ENCODE assay signal across 23 cellular contexts in genomic region chr1:230848235-230848634, GRCh38. TPM values are rescaled to one million over a fixed set of nuclear protein-coding genes. Genes with fewer than 3 reads are reported as not detected.
DNase-seq lines count a peak whose midpoint lies in the region; ATAC-seq and TF ChIP-seq lines count a peak whose summit lies in the region.
"Had no signal": no experiment of that assay in that cellular context is flagged by ENCODE, and none has a peak within 500 bp of the region (broad histone marks: within the 10 kb centered on the region; RNA-seq: fewer than 3 reads in every experiment).

No MANE protein-coding gene starts in this region.

- peaks cover 35% of the 10 kb centered on the region for H3K36me3 ChIP-seq in adipocyte (ENCODE audit: control insufficient read depth, insufficient read depth, low read length, severe bottlenecking)
- peaks cover 23 to 38% of the 10 kb centered on the region in 2 experiments for H3K36me3 ChIP-seq in mesenchymal stem cell (ENCODE audit: control insufficient read depth in 1 of 2, insufficient read depth in 2 of 2, low read depth in 1 of 2, low read length in 2 of 2)
- peaks cover 0 to 24% (median 19%) of the 10 kb centered on the region in 5 donors for H3K36me3 ChIP-seq in subcutaneous abdominal adipose tissue (ENCODE audit: control insufficient read depth in 5 of 5, insufficient read depth in 5 of 5, low read length in 5 of 5)
- H3K36me3 ChIP-seq: neutrophil had no signal

- H3K4ac ChIP-seq in mesenchymal stem cell (ENCODE audit: low read depth in 1 of 2, low read length in 2 of 2): no peak overlapping the region

- 0 out of 2 replicates have a peak overlapping the region, but pooled peaks have one; percentile 6 for H3K4me3 Mint-ChIP-seq in HFFc6
- H3K4me3 Mint-ChIP-seq: activated B cell treated with CpG ODN at 0.5 μM for 24 hours; activated naive CD8-positive, alpha-beta T cell treated with anti-CD3 and anti-CD28 coated beads for 36 hours had no signal

- H3K18ac ChIP-seq in mesenchymal stem cell (ENCODE audit: low read depth in 1 of 2, low read length in 2 of 2): no peak overlapping the region

- H3K4me1 ChIP-seq in adipocyte (ENCODE audit: control insufficient read depth, insufficient read depth, low read length): peaks cover 42% of the 10 kb centered on the region
- H3K4me1 ChIP-seq in mesenchymal stem cell (ENCODE audit: control insufficient read depth, insufficient read depth, low read depth, low read length): peaks cover 42% of the 10 kb centered on the region
- H3K4me1 ChIP-seq in subcutaneous abdominal adipose tissue (ENCODE audit: control insufficient read depth in 5 of 5, insufficient read depth in 5 of 5, low read length in 5 of 5): peaks cover 11 to 45% (median 38%) of the 10 kb centered on the region in 5 donors
- H3K4me1 ChIP-seq: foreskin keratinocyte had no signal

- no peak for DNase-seq in HFFc6
- DNase-seq in adipocyte (ENCODE audit: low read depth): no peak
- no peak for DNase-seq in mesenchymal stem cell
- no peak for DNase-seq in activated CD8-positive, alpha-beta memory T cell treated with anti-CD3 and anti-CD28 coated beads, Interleukin-2, amount 50 U/mL, for 48 hours
- DNase-seq in NCI-H226: no peak
- DNase-seq: activated B cell treated with CpG ODN at 0.5 μM for 24 hours; activated CD8-positive, alpha-beta memory T cell treated with anti-CD3 and anti-CD28 coated beads, Interleukin-2, amount 50 U/mL, for 4 hours; activated naive CD8-positive, alpha-beta T cell treated with anti-CD3 and anti-CD28 coated beads for 36 hours; foreskin keratinocyte; hypothalamus; Kasumi-1; NCI-H187; NCI-H748 treated with DMSO at 0.1 percent for 48 hours; RPMI8226; stimulated activated CD4-positive, alpha-beta T cell treated with anti-CD3 and anti-CD28 coated beads, Interleukin-1b, Interleukin-23, amount 100 ng/mL, for 48 hours; SW 1271; T1000 had no signal

- WGBS in mesenchymal stem cell: 78% methylated on average over 1 of the region's 3 CpGs

- no peak overlapping the region for H3K4me3 ChIP-seq in adipocyte (ENCODE audit: low read length)
- no peak overlapping the region for H3K4me3 ChIP-seq in mesenchymal stem cell (ENCODE audit: insufficient read depth in 1 of 2, low read depth in 1 of 2, low read length in 2 of 2)
- H3K4me3 ChIP-seq in subcutaneous abdominal adipose tissue (ENCODE audit: low read depth in 1 of 5, low read length in 5 of 5): no peak overlapping the region
- H3K4me3 ChIP-seq: skin epidermis had no signal

- H3K14ac ChIP-seq in mesenchymal stem cell (ENCODE audit: low read length in 2 of 2): no peak overlapping the region

- no peak overlapping the region for H2AK5ac ChIP-seq in mesenchymal stem cell (ENCODE audit: low read length, severe bottlenecking)

- H4K8ac ChIP-seq in mesenchymal stem cell (ENCODE audit: low read length): no peak overlapping the region

- peaks cover 31% of the 10 kb centered on the region for H3K79me1 ChIP-seq in mesenchymal stem cell (replicated peaks; ENCODE audit: low read length, poor library complexity, severe bottlenecking)

- no peak for TF ChIP-seq CTCF in HFFc6 (IDR thresholded peaks at IDR 0.05)

- H3K9me3 Mint-ChIP-seq in HFFc6: peaks cover 8% of the 10 kb centered on the region
- H3K9me3 Mint-ChIP-seq: activated B cell treated with CpG ODN at 0.5 μM for 24 hours; activated naive CD8-positive, alpha-beta T cell treated with anti-CD3 and anti-CD28 coated beads for 36 hours had no signal

- H2AFZ ChIP-seq in mesenchymal stem cell (ENCODE audit: low read depth, low read length): no peak overlapping the region

- peaks cover 4% of the 10 kb centered on the region for H3K9me3 ChIP-seq in adipocyte (ENCODE audit: control insufficient read depth, low read length)
- H3K9me3 ChIP-seq in mesenchymal stem cell (ENCODE audit: control insufficient read depth, low read length): peaks cover 7% of the 10 kb centered on the region
- peaks cover 0 to 6% (median 6%) of the 10 kb centered on the region in 5 donors for H3K9me3 ChIP-seq in subcutaneous abdominal adipose tissue (ENCODE audit: control insufficient read depth in 5 of 5, low read length in 5 of 5)
- H3K9me3 ChIP-seq: neutrophil had no signal

- peaks cover 62% of the 10 kb centered on the region for H3K36me3 Mint-ChIP-seq in HFFc6 (ENCODE audit: low read depth)

- peak overlapping the region; percentile 28 for H2BK15ac ChIP-seq in mesenchymal stem cell (ENCODE audit: low read depth, poor library complexity, severe bottlenecking)

- H3K27me3 Mint-ChIP-seq in HFFc6 (ENCODE audit: insufficient read depth): peaks cover 9% of the 10 kb centered on the region; the same call in 1 of the 2 replicates
- H3K27me3 Mint-ChIP-seq: activated B cell treated with CpG ODN at 0.5 μM for 24 hours; activated naive CD8-positive, alpha-beta T cell treated with anti-CD3 and anti-CD28 coated beads for 36 hours had no signal

- no peak overlapping the region for H2BK120ac ChIP-seq in mesenchymal stem cell (ENCODE audit: low read depth, low read length)

- H3K23ac ChIP-seq in mesenchymal stem cell (ENCODE audit: low read length in 2 of 2): no peak overlapping the region

- no peak overlapping the region for H2BK5ac ChIP-seq in mesenchymal stem cell (ENCODE audit: low read depth, low read length, poor library complexity, severe bottlenecking)

- H3K27ac Mint-ChIP-seq in HFFc6: peak overlapping the region; percentile 85
- H3K27ac Mint-ChIP-seq: activated B cell treated with CpG ODN at 0.5 μM for 24 hours; activated naive CD8-positive, alpha-beta T cell treated with anti-CD3 and anti-CD28 coated beads for 36 hours had no signal

- no peak overlapping the region for H4K91ac ChIP-seq in mesenchymal stem cell (ENCODE audit: low read length)

- H3K27me3 ChIP-seq in adipocyte (replicated peaks; ENCODE audit: control insufficient read depth, insufficient read depth, low read length): no peaks in the 10 kb centered on the region
- H3K27me3 ChIP-seq in mesenchymal stem cell (ENCODE audit: control insufficient read depth in 1 of 2, insufficient read depth in 1 of 2, low read length in 2 of 2): no peaks in the 10 kb centered on the region
- H3K27me3 ChIP-seq in subcutaneous abdominal adipose tissue (ENCODE audit: control insufficient read depth in 5 of 5, insufficient read depth in 4 of 5, low read length in 5 of 5): no peaks in the 10 kb centered on the region
- H3K27me3 ChIP-seq: foreskin keratinocyte, neutrophil had no signal

- H2BK12ac ChIP-seq in mesenchymal stem cell (ENCODE audit: low read length in 2 of 2): no peak overlapping the region

- no peak for ATAC-seq in HG03354 (IDR thresholded peaks at IDR 0.05; ENCODE audit: poor library complexity, severe bottlenecking, unreplicated experiment)
- ATAC-seq: esophagus mucosa, foreskin keratinocyte, left lobe of liver had no signal

- peaks cover 87% of the 10 kb centered on the region for H3K4me1 Mint-ChIP-seq in HFFc6 (ENCODE audit: low read depth)
- H3K4me1 Mint-ChIP-seq: activated naive CD8-positive, alpha-beta T cell treated with anti-CD3 and anti-CD28 coated beads for 36 hours had no signal

- H3K27ac ChIP-seq in mesenchymal stem cell (ENCODE audit: low read length, poor library complexity, severe bottlenecking) (no peak overlapping the region), subcutaneous abdominal adipose tissue (ENCODE audit: low read depth, low read length) (peak overlapping the region; percentile 89)
- H3K27ac ChIP-seq: foreskin keratinocyte, neutrophil had no signal

- no peak overlapping the region for H3K4me2 ChIP-seq in mesenchymal stem cell (ENCODE audit: low read length, poor library complexity, severe bottlenecking)

- H3K9ac ChIP-seq in adipocyte (ENCODE audit: low read length) (peak overlapping the region; percentile 83), mesenchymal stem cell (ENCODE audit: low read length) (no peak overlapping the region), subcutaneous abdominal adipose tissue (ENCODE audit: low read length in 5 of 5) (peak overlapping the region in 2 of 5 donors; percentile 5 to 65)

RNA-seq across cellular contexts. Expression of gene C1orf198, which starts 20.1 kb away (rescaled TPM):
- 100 to 1,000 TPM in 1 of 6 experiments, 10 to 100 TPM in 5; 72.4 to 118 (median 88.4) TPM for total RNA-seq in HFFc6 (2021; fragmentation: NEBNext Ultra II Directional; extraction: Animal tissue kit (Norgen Biotek cat#: 25700))
- 40.5 TPM for polyA plus RNA-seq in mesenchymal stem cell (2013, experiment 1 of 2)
- 39.9 TPM for polyA plus RNA-seq in mesenchymal stem cell (2013, experiment 2 of 2)
